16 cellular contexts compared by ENCODE assay signal in genomic region chr5:135339623-135340022, GRCh38. TPM values are rescaled to one million over a fixed set of nuclear protein-coding genes. Genes with fewer than 3 reads are reported as not detected.
DNase-seq lines count a peak whose midpoint lies in the region; ATAC-seq and TF ChIP-seq lines count a peak whose summit lies in the region.
"Had no signal": no experiment of that assay in that cellular context is flagged by ENCODE, and none has a peak within 500 bp of the region (broad histone marks: within the 10 kb centered on the region; RNA-seq: fewer than 3 reads in every experiment).

No MANE protein-coding gene starts in this region.

- ATAC-seq in GM19463 (IDR thresholded peaks at IDR 0.05; ENCODE audit: unreplicated experiment): no peak
- ATAC-seq: GM23338, HCT116 had no signal

- H3K27ac ChIP-seq in endodermal cell (ENCODE audit: low read depth, low read length) (no peak overlapping the region), sigmoid colon (no peak overlapping the region)
- H3K27ac ChIP-seq: BLaER1 had no signal

- DNase-seq in activated naive CD4-positive, alpha-beta T cell treated with anti-CD3 and anti-CD28 coated beads, Interleukin-2, amount 10 ng/mL, durations not matched to agents 7 days and 5 days: peak; percentile 13
- no peak for DNase-seq in activated naive CD4-positive, alpha-beta T cell treated with anti-CD3 and anti-CD28 coated beads, Interleukin-2, amount 50 U/mL, for 16 hours
- DNase-seq in HFFc6 (no peak), endodermal cell (no peak), sigmoid colon (peak; percentile 42), nephron progenitor cell (no peak)
- DNase-seq: 8988T; CD4-positive, alpha-beta memory T cell; DMS153; DMS79; GDM1 had no signal

- H3K4me3 ChIP-seq in endodermal cell (ENCODE audit: low read length) (no peak overlapping the region), sigmoid colon (no peak overlapping the region)
- H3K4me3 ChIP-seq: BLaER1, GM23338 had no signal

- peaks cover 61% of the 10 kb centered on the region for H3K36me3 Mint-ChIP-seq in activated naive CD4-positive, alpha-beta T cell treated with anti-CD3 and anti-CD28 coated beads, Interleukin-2, amount 10 ng/mL, durations not matched to agents 7 days and 5 days
- H3K36me3 Mint-ChIP-seq in HFFc6 (ENCODE audit: low read depth) (peaks cover 33% of the 10 kb centered on the region), endodermal cell (ENCODE audit: low read depth) (peaks cover 86% of the 10 kb centered on the region), nephron progenitor cell (ENCODE audit: low read depth) (peaks cover 43% of the 10 kb centered on the region)

- H3K36me3 ChIP-seq in endodermal cell (ENCODE audit: control insufficient read depth, insufficient read depth, low read length) (peaks cover 92% of the 10 kb centered on the region), sigmoid colon (peaks cover 33 to 92% (median 55%) of the 10 kb centered on the region in 4 donors)

- no peak overlapping the region for H3K4me3 Mint-ChIP-seq in activated naive CD4-positive, alpha-beta T cell treated with anti-CD3 and anti-CD28 coated beads, Interleukin-2, amount 10 ng/mL, durations not matched to agents 7 days and 5 days
- no peak overlapping the region for H3K4me3 Mint-ChIP-seq in HFFc6
- no peak overlapping the region for H3K4me3 Mint-ChIP-seq in endodermal cell
- no peak overlapping the region for H3K4me3 Mint-ChIP-seq in nephron progenitor cell
- H3K4me3 Mint-ChIP-seq: CD14-positive monocyte; CD4-positive, alpha-beta memory T cell; GM23338 had no signal

- no peaks in the 10 kb centered on the region for H3K4me1 Mint-ChIP-seq in activated naive CD4-positive, alpha-beta T cell treated with anti-CD3 and anti-CD28 coated beads, Interleukin-2, amount 10 ng/mL, durations not matched to agents 7 days and 5 days
- peaks cover 45% of the 10 kb centered on the region for H3K4me1 Mint-ChIP-seq in HFFc6 (ENCODE audit: low read depth)
- H3K4me1 Mint-ChIP-seq in endodermal cell: no peaks in the 10 kb centered on the region
- H3K4me1 Mint-ChIP-seq in nephron progenitor cell: peaks cover 5% of the 10 kb centered on the region
- H3K4me1 Mint-ChIP-seq: CD14-positive monocyte; CD4-positive, alpha-beta memory T cell; GM23338 had no signal

- CTCF ChIA-PET in activated naive CD4-positive, alpha-beta T cell treated with anti-CD3 and anti-CD28 coated beads, Interleukin-2, amount 10 ng/mL, durations not matched to agents 7 days and 5 days (lab: Charles Lee): no interaction called here

- H3K27me3 ChIP-seq in endodermal cell (ENCODE audit: control insufficient read depth, insufficient read depth, low read length, poor library complexity, severe bottlenecking) (no peaks in the 10 kb centered on the region), sigmoid colon (no peaks in the 10 kb centered on the region)
- H3K27me3 ChIP-seq: BLaER1 had no signal

- H3K9me3 Mint-ChIP-seq in activated naive CD4-positive, alpha-beta T cell treated with anti-CD3 and anti-CD28 coated beads, Interleukin-2, amount 10 ng/mL, durations not matched to agents 7 days and 5 days: no peaks in the 10 kb centered on the region
- no peaks in the 10 kb centered on the region for H3K9me3 Mint-ChIP-seq in HFFc6
- H3K9me3 Mint-ChIP-seq in endodermal cell: no peaks in the 10 kb centered on the region
- H3K9me3 Mint-ChIP-seq in nephron progenitor cell: no peaks in the 10 kb centered on the region
- H3K9me3 Mint-ChIP-seq: CD14-positive monocyte; CD4-positive, alpha-beta memory T cell; GM23338 had no signal

- TF ChIP-seq CTCF in HFFc6 (IDR thresholded peaks at IDR 0.05): 0 out of 2 replicates have a peak, but pooled peaks have one; percentile 6
- no peak for TF ChIP-seq CTCF in endodermal cell (conservative IDR thresholded peaks at IDR 0.05)
- TF ChIP-seq CTCF in sigmoid colon (IDR thresholded peaks at IDR 0.05): no peak
- TF ChIP-seq CTCF in nephron progenitor cell (IDR thresholded peaks at IDR 0.05): no peak

- H3K27ac Mint-ChIP-seq in activated naive CD4-positive, alpha-beta T cell treated with anti-CD3 and anti-CD28 coated beads, Interleukin-2, amount 10 ng/mL, durations not matched to agents 7 days and 5 days: no peak overlapping the region
- H3K27ac Mint-ChIP-seq in HFFc6: no peak overlapping the region
- peak overlapping the region; percentile 61 for H3K27ac Mint-ChIP-seq in endodermal cell
- no peak overlapping the region for H3K27ac Mint-ChIP-seq in nephron progenitor cell
- H3K27ac Mint-ChIP-seq: GM23338 had no signal

- intact Hi-C loops in sigmoid colon (cut with DNase I): no loop called here

- H3K4me1 ChIP-seq in endodermal cell (ENCODE audit: control insufficient read depth, insufficient read depth, low read length): no peaks in the 10 kb centered on the region
- H3K4me1 ChIP-seq in sigmoid colon: peaks cover 0 to 28% (median 26%) of the 10 kb centered on the region in 4 donors
- H3K4me1 ChIP-seq: BLaER1 had no signal

- H3K27me3 Mint-ChIP-seq in activated naive CD4-positive, alpha-beta T cell treated with anti-CD3 and anti-CD28 coated beads, Interleukin-2, amount 10 ng/mL, durations not matched to agents 7 days and 5 days: no peaks in the 10 kb centered on the region
- H3K27me3 Mint-ChIP-seq in HFFc6 (ENCODE audit: insufficient read depth) (peaks cover 2% of the 10 kb centered on the region), endodermal cell (ENCODE audit: insufficient read depth) (no peaks in the 10 kb centered on the region), nephron progenitor cell (ENCODE audit: low read depth, poor library complexity) (no peaks in the 10 kb centered on the region)
- H3K27me3 Mint-ChIP-seq: CD4-positive, alpha-beta memory T cell had no signal

- TF ChIP-seq EP300 in sigmoid colon (IDR thresholded peaks at IDR 0.05): no peak

- TF ChIP-seq POLR2A in sigmoid colon (IDR thresholded peaks at IDR 0.05): no peak

- no peak overlapping the region for H3K9ac ChIP-seq in endodermal cell (ENCODE audit: extremely low read depth, low read length, poor library complexity, severe bottlenecking)
- H3K9ac ChIP-seq: BLaER1 had no signal

- 86 to 89% methylated on average over 1 to 4 of the region's 4 CpGs for WGBS in endodermal cell (ENCODE audit: insufficient coverage in 1 of 2, insufficient read length in 1 of 2), 2 experiments
- 91 to 94% methylated on average over 4 of the region's 4 CpGs for WGBS in sigmoid colon, 2 donors

- H3K9me3 ChIP-seq in endodermal cell (ENCODE audit: control insufficient read depth, low read length) (no peaks in the 10 kb centered on the region), sigmoid colon (no peaks in the 10 kb centered on the region)
- H3K9me3 ChIP-seq: BLaER1 had no signal

RNA-seq across cellular contexts. Expression of gene MACROH2A1, which starts 59.4 kb away (rescaled TPM):
- 100 to 1,000 TPM; 116 to 144 (median 127) TPM for total RNA-seq in HFFc6 (2021; fragmentation: NEBNext Ultra II Directional; extraction: Animal tissue kit (Norgen Biotek cat#: 25700))
- 100 to 1,000 TPM; 256 to 288 TPM for total RNA-seq in endodermal cell
- polyA plus RNA-seq in endodermal cell (2013, experiment 1 of 2): 253 TPM
- polyA plus RNA-seq in endodermal cell (2013, experiment 2 of 2): 265 TPM
- 100 to 1,000 TPM; 153 to 191 (median 179) TPM for total RNA-seq in sigmoid colon
- polyA plus RNA-seq in sigmoid colon: 100 to 1,000 TPM; 123 to 202 (median 175) TPM

Comparison
In these comparisons a context has a peak if more than half of its experiments do, and no peak if none do; other contexts are left out.
1. DNase-seq: peak in activated naive CD4-positive, alpha-beta T cell treated with anti-CD3 and anti-CD28 coated beads, Interleukin-2, amount 10 ng/mL, durations not matched to agents 7 days and 5 days (single experiment) and sigmoid colon (single experiment); none in activated naive CD4-positive, alpha-beta T cell treated with anti-CD3 and anti-CD28 coated beads, Interleukin-2, amount 50 U/mL, for 16 hours (single experiment), HFFc6 (single experiment), endodermal cell (single experiment) and nephron progenitor cell (single experiment).